ENCODE assay signal across 19 cellular contexts in the genomic region with DNA sequence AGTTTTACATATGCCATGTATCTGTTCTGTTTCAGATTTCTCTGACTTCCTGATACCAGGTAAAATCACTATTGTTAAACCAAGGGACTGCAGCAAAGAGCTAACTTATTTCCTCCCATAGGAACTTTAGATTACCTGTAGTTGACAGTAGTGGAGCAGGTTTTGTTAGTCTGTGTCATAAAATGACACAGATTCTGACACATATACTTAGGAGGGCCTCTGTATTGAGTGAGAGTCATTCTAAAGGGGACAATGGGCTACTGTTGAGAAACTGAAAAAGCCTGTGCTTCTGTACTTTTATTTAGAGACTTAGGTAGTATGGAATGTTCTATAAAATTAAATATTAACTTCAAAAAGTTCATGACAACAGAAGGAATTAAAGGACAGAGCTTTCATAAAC. TPM values are rescaled to one million over a fixed set of nuclear protein-coding genes. Genes with fewer than 3 reads are reported as not detected.
DNase-seq lines count a peak whose midpoint lies in the region; ATAC-seq and TF ChIP-seq lines count a peak whose summit lies in the region.
"Had no signal": no experiment of that assay in that cellular context is flagged by ENCODE, and none has a peak within 500 bp of the region (broad histone marks: within the 10 kb centered on the region; RNA-seq: fewer than 3 reads in every experiment).

No MANE protein-coding gene starts in this region.

- POLR2A ChIA-PET in activated CD4-positive, alpha-beta T cell treated with anti-CD3 and anti-CD28 coated beads for 36 hours (lab: Charles Lee) = no interaction called here

- peak overlapping the region; percentile 10 for H3K27ac ChIP-seq in RWPE2 (ENCODE audit: poor library complexity, severe bottlenecking)
- H3K27ac ChIP-seq: parathyroid adenoma had no signal

- peaks cover 16% of the 10 kb centered on the region for H3K36me3 Mint-ChIP-seq in activated CD4-positive, alpha-beta T cell treated with anti-CD3 and anti-CD28 coated beads for 36 hours (ENCODE audit: low read depth)

- H3K27me3 Mint-ChIP-seq in activated CD4-positive, alpha-beta T cell treated with anti-CD3 and anti-CD28 coated beads for 36 hours = no peaks in the 10 kb centered on the region

- no peak for DNase-seq in activated CD4-positive, alpha-beta T cell treated with anti-CD3 and anti-CD28 coated beads for 36 hours
- DNase-seq in activated CD4-positive, alpha-beta T cell treated with anti-CD3 and anti-CD28 coated beads, Interleukin-2, amount 50 U/mL, for 48 hours = no peak
- no peak for DNase-seq in RWPE2 (ENCODE audit: low spot score)
- DNase-seq in renal cortical epithelial cell (ENCODE audit: low read depth) = peak; percentile 74
- no peak for DNase-seq in T-helper 9 cell
- DNase-seq: activated CD4-positive, alpha-beta T cell treated with anti-CD3 and anti-CD28 coated beads for 4 hours; activated T-cell treated with anti-CD3 and anti-CD28 coated beads, Interleukin-2, amount 50 U/mL, for 48 hours; anterior cingulate cortex; cortex of kidney; GF-D8; glutamatergic neuron; islet precursor cell; NCI-H2081 treated with DMSO at 0.1 percent for 48 hours; NCI-H526 treated with DMSO at 0.1 percent for 48 hours; Peyer's patch had no signal

- peak overlapping the region; percentile 51 for H3K27ac Mint-ChIP-seq in activated CD4-positive, alpha-beta T cell treated with anti-CD3 and anti-CD28 coated beads for 36 hours

- CTCF ChIA-PET in activated CD4-positive, alpha-beta T cell treated with anti-CD3 and anti-CD28 coated beads for 36 hours (lab: Charles Lee) = interaction anchor here (1.0 to 1.4 kb wide), 4 partner anchors 10 to 248 kb away, joined by 3 to 5 read pairs (median 3); no protein-coding TSS in a partner anchor

- no peaks in the 10 kb centered on the region for H3K9me3 Mint-ChIP-seq in activated CD4-positive, alpha-beta T cell treated with anti-CD3 and anti-CD28 coated beads for 36 hours (ENCODE audit: low read depth)

- H3K36me3 ChIP-seq in RWPE2 (ENCODE audit: low read depth) = peaks cover 36% of the 10 kb centered on the region
- H3K36me3 ChIP-seq: Peyer's patch had no signal

- H3K4me3 ChIP-seq in RWPE2 (ENCODE audit: severe bottlenecking) = no peak overlapping the region
- H3K4me3 ChIP-seq: Peyer's patch had no signal

- H3K4me3 Mint-ChIP-seq in activated CD4-positive, alpha-beta T cell treated with anti-CD3 and anti-CD28 coated beads for 36 hours = no peak overlapping the region

- H3K4me1 ChIP-seq in RWPE2 (ENCODE audit: insufficient read depth, poor library complexity, severe bottlenecking) = peaks cover 39% of the 10 kb centered on the region
- H3K4me1 ChIP-seq: parathyroid adenoma had no signal

- peak; percentile 46 for ATAC-seq in activated CD4-positive, alpha-beta T cell treated with anti-CD3 and anti-CD28 coated beads for 36 hours
- ATAC-seq in RWPE2 (ENCODE audit: low read depth) = peak; percentile 19; the same call in 1 of the 3 replicates
- ATAC-seq in esophagus mucosa = peak; percentile 96
- no peak for ATAC-seq in GM19395 (IDR thresholded peaks at IDR 0.05; ENCODE audit: unreplicated experiment)
- ATAC-seq in HG02623 (IDR thresholded peaks at IDR 0.05; ENCODE audit: unreplicated experiment) = no peak

- no peaks in the 10 kb centered on the region for H3K27me3 ChIP-seq in RWPE2 (ENCODE audit: insufficient read depth, poor library complexity, severe bottlenecking)
- H3K27me3 ChIP-seq: Peyer's patch had no signal

- no peak for TF ChIP-seq CTCF in RWPE2 (IDR thresholded peaks at IDR 0.05; ENCODE audit: poor library complexity, severe bottlenecking)

- intact Hi-C loops in activated CD4-positive, alpha-beta T cell treated with anti-CD3 and anti-CD28 coated beads for 36 hours (cut with DNase I, micrococcal nuclease) = no loop called here

- H3K4me1 Mint-ChIP-seq in activated CD4-positive, alpha-beta T cell treated with anti-CD3 and anti-CD28 coated beads for 36 hours = peaks cover 69% of the 10 kb centered on the region

- no peaks in the 10 kb centered on the region for H3K9me3 ChIP-seq in RWPE2 (ENCODE audit: severe bottlenecking)
- H3K9me3 ChIP-seq: Peyer's patch had no signal

RNA-seq across cellular contexts. Expression of a gene that starts 48.2 kb away (rescaled TPM):
- total RNA-seq in activated CD4-positive, alpha-beta T cell treated with anti-CD3 and anti-CD28 coated beads for 36 hours = 10 to 100 TPM; 78.1 to 98.5 TPM
- 80.7 TPM for total RNA-seq in esophagus mucosa
- 95.9 and 109 TPM in 2 replicates for total RNA-seq in renal cortical epithelial cell

Comparison
In these comparisons a context has a peak if more than half of its experiments do, and no peak if none do; other contexts are left out.
1. ATAC-seq: peak in activated CD4-positive, alpha-beta T cell treated with anti-CD3 and anti-CD28 coated beads for 36 hours (single experiment), RWPE2 (single experiment) and esophagus mucosa (single experiment); none in GM19395 (single experiment) and HG02623 (single experiment).